ENCODE assay signal across 9 cellular contexts in genomic region chr16:28981517-28981916, GRCh38. TPM values are rescaled to one million over a fixed set of nuclear protein-coding genes. Genes with fewer than 3 reads are reported as not detected.
DNase-seq lines count a peak whose midpoint lies in the region; TF ChIP-seq lines count a peak whose summit lies in the region.
"Had no signal": no experiment of that assay in that cellular context is flagged by ENCODE, and none has a peak within 500 bp of the region (broad histone marks: within the 10 kb centered on the region; RNA-seq: fewer than 3 reads in every experiment).

No MANE protein-coding gene starts in this region.

- TF ChIP-seq CTCF in fibroblast of pulmonary artery (IDR thresholded peaks at IDR 0.05; ENCODE audit: low read length, missing control alignments) (peak; percentile 64), type B pancreatic cell (conservative IDR thresholded peaks at IDR 0.05) (peak; percentile 74)

- in situ Hi-C loops in SK-MEL-5 (cut with HindIII; ENCODE audit: low pct_unique_long_range_greater_than_20kb, low sequenced_read_pairs) = no loop called here

- H3K4me1 Mint-ChIP-seq in type B pancreatic cell (ENCODE audit: unreplicated experiment) = no peaks in the 10 kb centered on the region

- H3K4me3 ChIP-seq in fibroblast of pulmonary artery (replicated peaks; ENCODE audit: low read depth, low read length) = no peak overlapping the region

- peak; percentile 21 for DNase-seq in activated gamma-delta T cell treated with anti-CD3 and anti-CD28 coated beads, Interleukin-2, amount 50 U/mL, for 16 hours (ENCODE audit: low read depth)
- DNase-seq in activated gamma-delta T cell treated with Interleukin-2 at 50 U/mL for 16 hours = no peak
- DNase-seq in SK-MEL-5 (ENCODE audit: low read depth, low spot score) = peak; percentile 47
- DNase-seq in fibroblast of pulmonary artery (ENCODE audit: low read depth) = peak; percentile 14
- DNase-seq in type B pancreatic cell (ENCODE audit: extremely low spot score, unreplicated experiment) = no peak
- no peak for DNase-seq in SHP77 treated with DMSO at 0.1 percent for 48 hours (lab: John Stamatoyannopoulos, UW)
- no peak for DNase-seq in epidermal melanocyte (ENCODE audit: insufficient read length, low spot score)
- DNase-seq in posterior vena cava (ENCODE audit: low spot score) = no peak

- H3K9me3 Mint-ChIP-seq in type B pancreatic cell = no peaks in the 10 kb centered on the region
- H3K9me3 Mint-ChIP-seq: T-cell had no signal

- peaks cover 10% of the 10 kb centered on the region for H3K36me3 Mint-ChIP-seq in type B pancreatic cell

- no peak overlapping the region for H3K27ac Mint-ChIP-seq in type B pancreatic cell

- H3K27me3 Mint-ChIP-seq in type B pancreatic cell = no peaks in the 10 kb centered on the region
- H3K27me3 Mint-ChIP-seq: T-cell had no signal

- no peak overlapping the region for H3K4me3 Mint-ChIP-seq in type B pancreatic cell
- H3K4me3 Mint-ChIP-seq: T-cell had no signal

- intact Hi-C loops in posterior vena cava (cut with DNase I) = no loop called here

RNA-seq across cellular contexts. Expression of gene LAT, which starts 3.3 kb away (rescaled TPM):
- total RNA-seq in SK-MEL-5 (2014; rRNA removed; shearing (Covaris generic)) = 0.24 and 0.77 TPM in 2 replicates
- 0.08 and 1.3 TPM in 2 replicates for polyA plus RNA-seq in SK-MEL-5 (2015; cell fraction: cytosol; rRNA removed)
- 22.2 and 22.9 TPM in 2 replicates for polyA plus RNA-seq in SK-MEL-5 (2015; cell fraction: nucleus; rRNA removed)
- total RNA-seq in type B pancreatic cell (ENCODE audit: low replicate concordance) (3.8 and 8.5 TPM in 2 replicates), posterior vena cava (10 to 100 TPM in 1 of 2 donors, 1 to 10 TPM in 1; 9.7 to 11.4 TPM)

RNA-seq across cellular contexts. Expression of gene SPNS1, which starts 6.9 kb away (rescaled TPM):
- total RNA-seq in SK-MEL-5 (2014; rRNA removed; shearing (Covaris generic)) = 48.1 and 64.2 TPM in 2 replicates
- polyA plus RNA-seq in SK-MEL-5 (2015; cell fraction: cytosol; rRNA removed) = 140 and 146 TPM in 2 replicates
- 81.3 and 115 TPM in 2 replicates for polyA plus RNA-seq in SK-MEL-5 (2015; cell fraction: nucleus; rRNA removed)
- total RNA-seq in type B pancreatic cell (ENCODE audit: low replicate concordance) (54.5 and 61.2 TPM in 2 replicates), posterior vena cava (10 to 100 TPM; 22.4 to 24.9 TPM)

RNA-seq across cellular contexts. Expression of gene NFATC2IP, which starts 30.8 kb away (rescaled TPM):
- total RNA-seq in SK-MEL-5 (2014; rRNA removed; shearing (Covaris generic)) = 11.5 and 13.7 TPM in 2 replicates
- 15.8 and 19.3 TPM in 2 replicates for polyA plus RNA-seq in SK-MEL-5 (2015; cell fraction: cytosol; rRNA removed)
- 155 and 184 TPM in 2 replicates for polyA plus RNA-seq in SK-MEL-5 (2015; cell fraction: nucleus; rRNA removed)
- total RNA-seq in type B pancreatic cell (ENCODE audit: low replicate concordance) (41.3 and 64.4 TPM in 2 replicates), posterior vena cava (10 to 100 TPM; 19.5 to 20.2 TPM)

RNA-seq across cellular contexts. Expression of gene CD19, which starts 49.7 kb away (rescaled TPM):
- not detected in 2 replicates for total RNA-seq in SK-MEL-5 (2014; rRNA removed; shearing (Covaris generic))
- not detected in 2 replicates for polyA plus RNA-seq in SK-MEL-5 (2015; cell fraction: cytosol; rRNA removed)
- not detected in 2 replicates for polyA plus RNA-seq in SK-MEL-5 (2015; cell fraction: nucleus; rRNA removed)
- total RNA-seq in type B pancreatic cell (ENCODE audit: low replicate concordance) (not detected in 2 replicates), posterior vena cava (under 1 TPM; 0.32 to 0.33 TPM)

RNA-seq across cellular contexts. Expression of gene RABEP2, which starts 56.5 kb away (rescaled TPM):
- total RNA-seq in SK-MEL-5 (2014; rRNA removed; shearing (Covaris generic)) = 10.3 and 11.9 TPM in 2 replicates
- polyA plus RNA-seq in SK-MEL-5 (2015; cell fraction: cytosol; rRNA removed) = 9.5 and 11.4 TPM in 2 replicates
- polyA plus RNA-seq in SK-MEL-5 (2015; cell fraction: nucleus; rRNA removed) = 25.6 and 29.9 TPM in 2 replicates
- total RNA-seq in type B pancreatic cell (ENCODE audit: low replicate concordance) (23.3 and 44.4 TPM in 2 replicates), posterior vena cava (10 to 100 TPM; 10.3 to 13.7 TPM)

Comparison
In these comparisons a context has a peak if more than half of its experiments do, and no peak if none do; other contexts are left out.
1. DNase-seq: peak in activated gamma-delta T cell treated with anti-CD3 and anti-CD28 coated beads, Interleukin-2, amount 50 U/mL, for 16 hours (single experiment), SK-MEL-5 (single experiment) and fibroblast of pulmonary artery (single experiment); none in activated gamma-delta T cell treated with Interleukin-2 at 50 U/mL for 16 hours (single experiment), type B pancreatic cell (single experiment), SHP77 treated with DMSO at 0.1 percent for 48 hours (single experiment), epidermal melanocyte (single experiment) and posterior vena cava (single experiment).